17 cellular contexts compared by ENCODE assay signal in the genomic region with DNA sequence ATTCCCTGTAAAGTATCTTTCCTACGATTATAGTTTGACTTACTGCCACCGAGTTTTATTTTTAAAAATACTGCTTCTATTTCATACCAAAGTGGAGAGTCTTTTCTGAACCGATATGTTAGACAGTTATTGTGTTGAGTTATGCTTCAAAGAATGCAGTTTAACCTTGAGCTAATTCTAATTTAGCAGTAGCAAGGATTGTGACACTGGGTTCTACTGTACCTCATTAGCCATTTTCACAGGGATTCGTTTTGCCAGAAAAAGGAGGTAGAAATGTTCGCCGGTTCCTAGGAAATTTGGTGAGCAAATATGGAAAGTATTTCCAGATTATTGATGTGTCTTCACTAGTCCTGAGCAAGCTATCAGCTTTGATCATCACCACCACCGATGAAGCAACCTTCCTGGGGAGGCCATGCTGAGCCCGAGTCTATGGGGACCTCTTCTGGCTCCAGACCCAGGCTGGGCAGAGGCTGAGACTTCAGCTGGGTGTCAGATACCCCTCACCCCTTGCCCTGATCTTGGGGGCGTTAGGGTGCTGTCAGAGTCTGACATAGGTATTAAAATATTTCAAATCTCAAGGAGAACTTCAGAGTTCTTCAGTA.
"Had no signal": no experiment of that assay in that cellular context is flagged by ENCODE, and none has a peak within 500 bp of the region (broad histone marks: within the 10 kb centered on the region; RNA-seq: fewer than 3 reads in every experiment).

No MANE protein-coding gene starts in this region.

- H3K27ac Mint-ChIP-seq: activated CD4-positive, alpha-beta memory T cell treated with anti-CD3 and anti-CD28 coated beads for 36 hours; activated naive CD8-positive, alpha-beta T cell treated with anti-CD3 and anti-CD28 coated beads for 36 hours; activated T-cell treated with anti-CD3 and anti-CD28 coated beads, Interleukin-2, amount 50 U/mL, for 72 hours; stimulated activated naive B cell treated with anti-CD40 and anti-IgM and Interleukin-4, amounts not matched to agents 10 μg/mL and 1 μg/mL and 100 μg/mL, for 72 hours had no signal

- H3K4me1 ChIP-seq: lower lobe of right lung, sigmoid colon, upper lobe of left lung had no signal

- ATAC-seq: activated T-cell treated with anti-CD3 and anti-CD28 coated beads, Interleukin-2, amount 50 U/mL, for 72 hours; effector memory CD8-positive, alpha-beta T cell; lower lobe of right lung; stimulated activated naive B cell treated with anti-CD40 and anti-IgM and Interleukin-4, amounts not matched to agents 10 μg/mL and 1 μg/mL and 100 μg/mL, for 72 hours had no signal

- H3K4me3 ChIP-seq: lower lobe of right lung, sigmoid colon, upper lobe of left lung had no signal

- H3K27me3 ChIP-seq: sigmoid colon, upper lobe of left lung had no signal

- H3K9me3 ChIP-seq: lower lobe of right lung, sigmoid colon, upper lobe of left lung had no signal

- DNase-seq: activated CD4-positive, alpha-beta memory T cell treated with anti-CD3 and anti-CD28 coated beads for 36 hours; activated gamma-delta T cell treated with Interleukin-2 at 50 U/mL for 16 hours; activated naive CD8-positive, alpha-beta T cell treated with anti-CD3 and anti-CD28 coated beads for 36 hours; activated T-cell treated with anti-CD3 and anti-CD28 coated beads, Interleukin-2, amount 50 U/mL, for 72 hours; anterior cingulate cortex; cortex of kidney; effector memory CD8-positive, alpha-beta T cell; glutamatergic neuron; immature natural killer cell; left cardiac atrium; lower lobe of right lung; nephron progenitor cell; sigmoid colon; stimulated activated CD4-positive, alpha-beta T cell treated with anti-CD3 and anti-CD28 coated beads, Interleukin-2, amount 100 ng/mL, for 24 hours; stimulated activated naive B cell treated with anti-CD40 and anti-IgM and Interleukin-4, amounts not matched to agents 10 μg/mL and 1 μg/mL and 100 μg/mL, for 72 hours; T-helper 9 cell; upper lobe of left lung had no signal

- H3K27ac ChIP-seq: lower lobe of right lung, sigmoid colon, upper lobe of left lung had no signal

- H3K4me3 Mint-ChIP-seq: activated CD4-positive, alpha-beta memory T cell treated with anti-CD3 and anti-CD28 coated beads for 36 hours; activated naive CD8-positive, alpha-beta T cell treated with anti-CD3 and anti-CD28 coated beads for 36 hours; activated T-cell treated with anti-CD3 and anti-CD28 coated beads, Interleukin-2, amount 50 U/mL, for 72 hours; effector memory CD8-positive, alpha-beta T cell; immature natural killer cell; nephron progenitor cell; stimulated activated naive B cell treated with anti-CD40 and anti-IgM and Interleukin-4, amounts not matched to agents 10 μg/mL and 1 μg/mL and 100 μg/mL, for 72 hours had no signal

- H3K9me3 Mint-ChIP-seq: activated CD4-positive, alpha-beta memory T cell treated with anti-CD3 and anti-CD28 coated beads for 36 hours; activated naive CD8-positive, alpha-beta T cell treated with anti-CD3 and anti-CD28 coated beads for 36 hours; activated T-cell treated with anti-CD3 and anti-CD28 coated beads, Interleukin-2, amount 50 U/mL, for 72 hours; effector memory CD8-positive, alpha-beta T cell; immature natural killer cell; stimulated activated naive B cell treated with anti-CD40 and anti-IgM and Interleukin-4, amounts not matched to agents 10 μg/mL and 1 μg/mL and 100 μg/mL, for 72 hours had no signal

- H3K27me3 Mint-ChIP-seq: activated CD4-positive, alpha-beta memory T cell treated with anti-CD3 and anti-CD28 coated beads for 36 hours; activated naive CD8-positive, alpha-beta T cell treated with anti-CD3 and anti-CD28 coated beads for 36 hours; effector memory CD8-positive, alpha-beta T cell; stimulated activated naive B cell treated with anti-CD40 and anti-IgM and Interleukin-4, amounts not matched to agents 10 μg/mL and 1 μg/mL and 100 μg/mL, for 72 hours had no signal
